9 cellular contexts compared by ENCODE assay signal in the genomic region with DNA sequence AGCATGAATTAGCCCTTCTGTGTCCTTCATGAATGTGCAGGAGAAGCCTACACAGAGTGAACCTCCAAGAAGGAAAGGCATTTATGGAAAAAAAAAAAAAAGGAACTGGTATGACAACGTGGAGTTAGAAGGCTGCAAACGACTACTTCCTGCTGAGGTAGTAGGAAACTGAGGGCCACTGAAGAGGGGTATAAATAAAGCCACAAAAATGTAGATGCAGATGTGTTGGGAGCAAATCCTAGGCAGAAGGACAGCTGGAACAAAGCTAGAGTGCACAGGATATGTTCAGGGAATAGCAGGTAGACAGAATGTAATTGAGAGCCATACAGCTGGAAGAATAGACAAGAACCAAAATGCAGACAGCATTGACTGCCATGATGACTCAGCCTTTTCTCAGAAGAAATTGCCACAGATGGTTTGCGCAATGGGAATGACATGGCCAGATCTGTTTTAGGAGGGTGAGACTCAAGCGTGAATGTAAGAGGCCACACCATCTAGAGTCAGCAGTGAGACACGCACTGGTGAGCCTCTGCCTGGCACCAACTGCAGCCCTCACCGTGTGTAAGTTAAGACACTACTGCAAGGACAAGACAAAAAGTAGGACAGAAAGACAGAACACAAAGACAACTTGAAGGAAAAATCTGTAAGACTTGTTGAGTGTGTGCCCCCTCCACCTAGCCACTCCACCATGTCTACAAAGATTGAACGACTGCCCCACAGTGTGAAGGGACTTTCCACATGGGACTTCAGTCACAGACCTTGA.
DNase-seq lines count a peak whose midpoint lies in the region; ATAC-seq and TF ChIP-seq lines count a peak whose summit lies in the region.
"Had no signal": no experiment of that assay in that cellular context is flagged by ENCODE, and none has a peak within 500 bp of the region (broad histone marks: within the 10 kb centered on the region; RNA-seq: fewer than 3 reads in every experiment).

No MANE protein-coding gene starts in this region.

- H3K4me3 ChIP-seq in A673 (ENCODE audit: low read depth, low read length, poor library complexity, severe bottlenecking) (no peak overlapping the region), RWPE2 (ENCODE audit: severe bottlenecking) (no peak overlapping the region), OCI-LY7 (ENCODE audit: low read depth, low read length, poor library complexity, severe bottlenecking) (no peak overlapping the region)

- intact Hi-C loops in A673 (cut with micrococcal nuclease; ENCODE audit: unreplicated experiment) (no loop called here), OCI-LY7 (cut with micrococcal nuclease; ENCODE audit: unreplicated experiment) (no loop called here)

- TF ChIP-seq CTCF in A673 (conservative IDR thresholded peaks at IDR 0.05; ENCODE audit: low read depth, low read length): no peak
- peak; percentile 61 for TF ChIP-seq CTCF in RWPE2 (IDR thresholded peaks at IDR 0.05; ENCODE audit: poor library complexity, severe bottlenecking)
- TF ChIP-seq CTCF in OCI-LY7 (conservative IDR thresholded peaks at IDR 0.05; ENCODE audit: low read length): no peak

- peaks cover 17 to 37% (median 28%) of the 10 kb centered on the region in 3 donors for H3K4me1 Mint-ChIP-seq in naive B cell
- H3K4me1 Mint-ChIP-seq: activated naive CD4-positive, alpha-beta T cell treated with anti-CD3 and anti-CD28 coated beads, Interleukin-2, amount 50 U/mL, for 24 hours had no signal

- peaks cover 0 to under 1% of the 10 kb centered on the region in 2 donors for H3K36me3 Mint-ChIP-seq in naive B cell
- H3K36me3 Mint-ChIP-seq: activated naive CD4-positive, alpha-beta T cell treated with anti-CD3 and anti-CD28 coated beads, Interleukin-2, amount 50 U/mL, for 24 hours had no signal

- no peaks in the 10 kb centered on the region for H3K27me3 Mint-ChIP-seq in naive B cell

- H3K36me3 ChIP-seq in A673 (ENCODE audit: insufficient read depth, low read length, poor library complexity, severe bottlenecking): no peaks in the 10 kb centered on the region
- no peaks in the 10 kb centered on the region; the same call in 1 of the 2 replicates for H3K36me3 ChIP-seq in RWPE2 (ENCODE audit: low read depth)
- H3K36me3 ChIP-seq in OCI-LY7 (ENCODE audit: insufficient read depth, low read length): no peaks in the 10 kb centered on the region

- no peak overlapping the region for H2AFZ ChIP-seq in OCI-LY7 (ENCODE audit: low read length)

- CTCF ChIA-PET in A673 (lab: Charles Lee) (no interaction called here), OCI-LY7 (lab: Charles Lee; ENCODE audit: unreplicated experiment) (no interaction called here)

- H3K27me3 ChIP-seq in A673 (replicated peaks; ENCODE audit: insufficient read depth, low read depth, low read length, poor library complexity): no peaks in the 10 kb centered on the region
- H3K27me3 ChIP-seq in RWPE2 (ENCODE audit: insufficient read depth, poor library complexity, severe bottlenecking): no peaks in the 10 kb centered on the region

- peak overlapping the region in 3 of 6 donors; percentile 4 to 83 (median 5) for H3K27ac Mint-ChIP-seq in naive B cell
- H3K27ac Mint-ChIP-seq: activated naive CD4-positive, alpha-beta T cell treated with anti-CD3 and anti-CD28 coated beads, Interleukin-2, amount 50 U/mL, for 24 hours had no signal

- POLR2A ChIA-PET in A673 (lab: Charles Lee; ENCODE audit: low non-redundant PET) (no interaction called here), OCI-LY7 (lab: Charles Lee) (no interaction called here)

- no peaks in the 10 kb centered on the region for H3K9me3 ChIP-seq in A673 (ENCODE audit: low read depth, low read length, poor library complexity, severe bottlenecking)
- H3K9me3 ChIP-seq in RWPE2 (ENCODE audit: severe bottlenecking): no peaks in the 10 kb centered on the region
- H3K9me3 ChIP-seq in OCI-LY7 (ENCODE audit: low read length): no peaks in the 10 kb centered on the region

- peak overlapping the region in 3 of 8 donors; percentile 18 to 30 (median 26) for H3K4me3 Mint-ChIP-seq in naive B cell
- H3K4me3 Mint-ChIP-seq: activated naive CD4-positive, alpha-beta T cell treated with anti-CD3 and anti-CD28 coated beads, Interleukin-2, amount 50 U/mL, for 24 hours had no signal

- H3K27ac ChIP-seq in A673 (ENCODE audit: low read depth, low read length, poor library complexity, severe bottlenecking): peak overlapping the region; percentile 45
- peak overlapping the region; percentile 94 for H3K27ac ChIP-seq in RWPE2 (ENCODE audit: poor library complexity, severe bottlenecking)
- H3K27ac ChIP-seq in epithelial cell of prostate: peak overlapping the region; percentile 90
- H3K27ac ChIP-seq in OCI-LY7 (ENCODE audit: low read depth, low read length, poor library complexity, severe bottlenecking): no peak overlapping the region

- DNase-seq in A673 (ENCODE audit: low spot score) (peak; percentile 75), RWPE2 (ENCODE audit: low spot score) (peak; percentile 88), epithelial cell of prostate (ENCODE audit: low read depth, low spot score) (peak; percentile 95), naive B cell (no peak), OCI-LY7 (ENCODE audit: low spot score) (no peak)

- no TSS peak for BruUV-seq in A673 (replicated peaks; lab: Mats Ljungman, UMichigan)
- BruUV-seq in OCI-LY7 (replicated peaks; lab: Mats Ljungman, UMichigan): no TSS peak

- H3K9me3 Mint-ChIP-seq in naive B cell: no peaks in the 10 kb centered on the region
- H3K9me3 Mint-ChIP-seq: activated naive CD4-positive, alpha-beta T cell treated with anti-CD3 and anti-CD28 coated beads, Interleukin-2, amount 50 U/mL, for 24 hours had no signal

- H3K4me2 ChIP-seq in OCI-LY7 (ENCODE audit: low read length): no peak overlapping the region

- H3K4me1 ChIP-seq in A673 (ENCODE audit: insufficient read depth, low read length, poor library complexity, severe bottlenecking): peaks cover 23% of the 10 kb centered on the region
- H3K4me1 ChIP-seq in RWPE2 (ENCODE audit: insufficient read depth, poor library complexity, severe bottlenecking): peaks cover 32% of the 10 kb centered on the region
- H3K4me1 ChIP-seq in OCI-LY7 (ENCODE audit: insufficient read depth, low read length, poor library complexity, severe bottlenecking): no peaks in the 10 kb centered on the region

- no peaks in the 10 kb centered on the region for H3K9me2 ChIP-seq in OCI-LY7 (ENCODE audit: insufficient read depth, low read length)

- no peaks in the 10 kb centered on the region for H3K79me2 ChIP-seq in OCI-LY7 (ENCODE audit: insufficient read depth, low read depth, low read length)

- ATAC-seq in GM21447 (IDR thresholded peaks at IDR 0.05; ENCODE audit: unreplicated experiment) (peak; percentile 63), RWPE2 (ENCODE audit: low read depth) (peak; percentile 99), naive B cell (ENCODE audit: low read depth in 2 of 2) (peak; percentile 32 to 41), HG02588 (IDR thresholded peaks at IDR 0.05; ENCODE audit: unreplicated experiment) (no peak), GM18498 (IDR thresholded peaks at IDR 0.05; ENCODE audit: unreplicated experiment) (no peak)

- no peaks in the 10 kb centered on the region for H4K20me1 ChIP-seq in OCI-LY7 (ENCODE audit: insufficient read depth, low read length)

Comparison
In these comparisons a context has a peak if more than half of its experiments do, and no peak if none do; other contexts are left out.
1. DNase-seq: peak in A673 (single experiment), RWPE2 (single experiment) and epithelial cell of prostate (single experiment); none in naive B cell (single experiment) and OCI-LY7 (single experiment).
2. ATAC-seq: peak in GM21447 (single experiment), RWPE2 (single experiment) and naive B cell (2 of 2); none in HG02588 (single experiment) and GM18498 (single experiment).